ENCODE assay signal across 1 cellular context in the genomic region with DNA sequence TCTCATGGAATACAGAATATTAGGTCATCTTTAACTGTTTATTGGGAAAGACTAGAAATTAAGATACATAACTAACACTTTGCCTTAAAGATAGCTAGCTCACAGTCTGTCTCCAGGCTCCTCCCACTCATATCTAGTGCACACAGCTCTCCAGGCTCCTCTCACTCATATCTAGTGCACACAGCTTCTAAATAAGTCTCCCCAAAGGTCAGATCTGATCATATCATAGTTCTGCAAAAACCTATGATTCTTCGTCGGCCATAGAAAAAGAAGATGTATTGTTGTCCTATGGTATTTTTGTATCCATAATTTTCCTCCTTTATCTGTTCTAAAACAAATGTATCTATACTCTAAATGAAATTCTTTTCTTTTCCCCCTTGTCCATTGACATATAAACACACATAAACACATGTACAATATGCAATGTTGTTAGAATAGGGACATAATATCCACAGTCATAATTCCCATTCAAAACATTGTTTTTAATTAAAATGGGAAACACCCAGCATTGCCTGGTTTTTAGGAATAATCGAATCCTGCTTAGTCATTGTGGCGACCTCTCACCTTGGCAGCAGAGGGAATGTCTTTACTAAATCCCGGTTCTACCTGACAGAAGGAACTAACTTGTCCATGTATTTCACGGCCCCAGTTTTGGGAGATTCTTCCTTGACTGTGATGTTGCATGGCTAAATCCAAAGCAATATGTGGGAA.
TF ChIP-seq lines count a peak whose summit lies in the region.

No MANE protein-coding gene starts in this region.

TF ChIP-seq in A549, 52 proteins besides CTCF, POLR2A, EP300 and RAD21:
- TF ChIP-seq, protein P1, sequence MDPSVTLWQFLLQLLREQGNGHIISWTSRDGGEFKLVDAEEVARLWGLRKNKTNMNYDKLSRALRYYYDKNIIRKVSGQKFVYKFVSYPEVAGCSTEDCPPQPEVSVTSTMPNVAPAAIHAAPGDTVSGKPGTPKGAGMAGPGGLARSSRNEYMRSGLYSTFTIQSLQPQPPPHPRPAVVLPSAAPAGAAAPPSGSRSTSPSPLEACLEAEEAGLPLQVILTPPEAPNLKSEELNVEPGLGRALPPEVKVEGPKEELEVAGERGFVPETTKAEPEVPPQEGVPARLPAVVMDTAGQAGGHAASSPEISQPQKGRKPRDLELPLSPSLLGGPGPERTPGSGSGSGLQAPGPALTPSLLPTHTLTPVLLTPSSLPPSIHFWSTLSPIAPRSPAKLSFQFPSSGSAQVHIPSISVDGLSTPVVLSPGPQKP (IDR thresholded peaks at IDR 0.05; ENCODE audit: low read depth, low read length) = no peak
- TF ChIP-seq MAFK (IDR thresholded peaks at IDR 0.05; ENCODE audit: partially characterized antibody) = peak; percentile 47
